Comparison of ENCODE assay signal across 21 cellular contexts in the genomic region with DNA sequence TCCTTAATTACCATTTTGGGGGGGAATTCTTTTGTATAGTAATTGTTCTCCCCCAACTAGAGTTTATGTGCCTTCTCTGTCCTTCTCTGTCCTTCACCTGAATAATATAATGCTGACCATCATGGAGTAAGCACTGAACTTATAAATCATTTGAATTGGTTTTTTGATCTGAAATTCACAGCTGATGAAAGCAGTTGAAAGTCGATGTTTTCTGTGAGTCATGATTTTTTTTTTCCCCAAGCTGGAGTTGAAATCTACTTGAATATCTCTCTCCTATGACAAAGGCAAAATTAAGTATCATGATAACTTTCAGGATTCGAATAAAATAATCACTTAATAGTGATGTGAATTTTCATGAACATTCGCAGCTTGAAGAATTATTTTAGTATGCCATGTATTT.
"Had no signal": no experiment of that assay in that cellular context is flagged by ENCODE, and none has a peak within 500 bp of the region (broad histone marks: within the 10 kb centered on the region; RNA-seq: fewer than 3 reads in every experiment).

No MANE protein-coding gene starts in this region.

- H3K4me3 ChIP-seq: ascending aorta, breast epithelium, coronary artery, esophagus squamous epithelium, left lung, lung, sigmoid colon, spleen, upper lobe of left lung had no signal

- H3K27ac ChIP-seq: ascending aorta, breast epithelium, coronary artery, esophagus squamous epithelium, left lung, sigmoid colon, spleen, upper lobe of left lung had no signal

- H3K36me3 ChIP-seq: ascending aorta, breast epithelium, esophagus squamous epithelium, left lung, sigmoid colon, spleen, upper lobe of left lung had no signal

- DNase-seq: activated CD4-positive, alpha-beta T cell treated with anti-CD3 and anti-CD28 coated beads, Interleukin-2, amount 10 ng/mL, durations not matched to agents 24 days and 14 days; activated CD8-positive, alpha-beta T cell treated with anti-CD3 and anti-CD28 coated beads, Interleukin-2, amount 10 ng/mL, durations not matched to agents 7 days and 5 days; activated gamma-delta T cell; endodermal cell; esophagus squamous epithelium; hippocampal formation; kidney glomerular epithelial cell; left lung; naive thymus-derived CD8-positive, alpha-beta T cell; retina; sigmoid colon; spleen; stimulated activated CD4-positive, alpha-beta T cell treated with anti-CD3 and anti-CD28 coated beads, Interleukin-4, amount 100 ng/mL, for 24 hours; stimulated activated naive CD4-positive, alpha-beta T cell treated with Interleukin-2 at 50 U/mL for 16 hours; SW 1271; T-helper 17 cell; upper lobe of left lung had no signal

- ATAC-seq: activated CD8-positive, alpha-beta T cell treated with anti-CD3 and anti-CD28 coated beads, Interleukin-2, amount 10 ng/mL, durations not matched to agents 7 days and 5 days; left lung; naive thymus-derived CD8-positive, alpha-beta T cell; T-helper 17 cell had no signal

- H3K4me1 ChIP-seq: ascending aorta, breast epithelium, esophagus squamous epithelium, left lung, upper lobe of left lung had no signal

- H3K27me3 ChIP-seq: ascending aorta, breast epithelium, esophagus squamous epithelium, left lung, sigmoid colon, spleen, upper lobe of left lung had no signal

- H3K9me3 ChIP-seq: ascending aorta, breast epithelium, esophagus squamous epithelium, sigmoid colon, upper lobe of left lung had no signal
